Comparison of ENCODE assay signal across 8 cellular contexts in the genomic region with DNA sequence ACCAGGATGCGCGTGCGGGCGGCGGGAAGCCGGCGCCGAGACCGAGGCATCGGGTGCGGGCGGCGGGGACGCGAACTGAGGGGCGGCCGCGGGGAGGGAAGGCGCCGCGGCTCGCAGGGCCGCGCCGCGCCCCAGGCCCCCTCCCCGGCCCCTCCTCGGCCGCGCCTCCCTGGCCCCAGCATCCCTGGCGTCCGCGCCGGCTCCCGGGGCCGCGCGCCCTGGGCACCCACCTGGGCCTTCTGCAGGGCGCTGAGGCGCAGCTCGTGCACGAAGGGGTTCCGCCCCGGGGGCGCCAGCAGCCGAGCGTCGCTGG. TPM values are rescaled to one million over a fixed set of nuclear protein-coding genes. Genes with fewer than 3 reads are reported as not detected.
DNase-seq lines count a peak whose midpoint lies in the region; ATAC-seq and TF ChIP-seq lines count a peak whose summit lies in the region.

No MANE protein-coding gene starts in this region.

- no peak for TF ChIP-seq POLR2A in transverse colon (IDR thresholded peaks at IDR 0.05)

- peaks cover 49% of the 10 kb centered on the region for H4K20me1 ChIP-seq in BLaER1

- DNase-seq in immature natural killer cell (no peak), transverse colon (peak; percentile 18), DMS79 (lab: John Stamatoyannopoulos, UW) (no peak), HCEC 1CT (no peak)

- H3K4me3 Mint-ChIP-seq in activated naive CD8-positive, alpha-beta T cell, result peak overlapping the region; percentile 40
- peak overlapping the region in 4 of 5 donors; percentile 35 to 95 (median 64) for H3K4me3 Mint-ChIP-seq in immature natural killer cell

- peak overlapping the region; percentile 91 for H3K4me3 ChIP-seq in BLaER1
- peak overlapping the region; percentile 77 to 99 (median 88) for H3K4me3 ChIP-seq in transverse colon

- no peaks in the 10 kb centered on the region for H3K9me3 Mint-ChIP-seq in activated naive CD8-positive, alpha-beta T cell (ENCODE audit: low read depth)
- no peaks in the 10 kb centered on the region for H3K9me3 Mint-ChIP-seq in immature natural killer cell

- TF ChIP-seq CTCF in transverse colon (IDR thresholded peaks at IDR 0.05), result no peak

- H3K9me3 ChIP-seq in BLaER1 (no peaks in the 10 kb centered on the region), transverse colon (no peaks in the 10 kb centered on the region)

- peak overlapping the region; percentile 87 for H3K9ac ChIP-seq in BLaER1

- peaks cover 33% of the 10 kb centered on the region for H3K36me3 ChIP-seq in BLaER1
- H3K36me3 ChIP-seq in transverse colon, result no peaks in the 10 kb centered on the region

- peaks cover 54% of the 10 kb centered on the region for H3K4me1 ChIP-seq in BLaER1
- H3K4me1 ChIP-seq in transverse colon, result peaks cover 9 to 26% (median 18%) of the 10 kb centered on the region in 4 donors

- peak overlapping the region; percentile 98 for H3K4me2 ChIP-seq in BLaER1

- in situ Hi-C loops in transverse colon (cut with MboI; ENCODE audit: low pct_ligation_motif_present in 1 of 4, low pct_unique_long_range_greater_than_20kb in 1 of 4, low sequenced_read_pairs in 3 of 4), result no loop called here

- TF ChIP-seq EP300 in transverse colon (IDR thresholded peaks at IDR 0.05; ENCODE audit: low read depth), result no peak

- ATAC-seq in GM19328 (IDR thresholded peaks at IDR 0.05; ENCODE audit: unreplicated experiment) (peak; percentile 32), HG03196 (IDR thresholded peaks at IDR 0.05; ENCODE audit: unreplicated experiment) (peak; percentile 19)

- peaks cover 16% of the 10 kb centered on the region for H3K4me1 Mint-ChIP-seq in activated naive CD8-positive, alpha-beta T cell (ENCODE audit: low read depth)
- H3K4me1 Mint-ChIP-seq in immature natural killer cell, result peaks cover 41 to 53% of the 10 kb centered on the region in 2 donors

- no peaks in the 10 kb centered on the region for H3K27me3 Mint-ChIP-seq in activated naive CD8-positive, alpha-beta T cell
- H3K27me3 Mint-ChIP-seq in immature natural killer cell (ENCODE audit: low read depth in 3 of 3), result peaks cover 12 to 40% (median 25%) of the 10 kb centered on the region in 3 donors

- H3K36me3 Mint-ChIP-seq in activated naive CD8-positive, alpha-beta T cell, result no peaks in the 10 kb centered on the region
- peaks cover 10 to 22% (median 21%) of the 10 kb centered on the region in 3 donors for H3K36me3 Mint-ChIP-seq in immature natural killer cell

- no peaks in the 10 kb centered on the region for H3K27me3 ChIP-seq in BLaER1
- H3K27me3 ChIP-seq in transverse colon, result no peaks in the 10 kb centered on the region

- H3K27ac ChIP-seq in BLaER1, result peak overlapping the region; percentile 85
- peak overlapping the region; percentile 89 to 94 (median 91) for H3K27ac ChIP-seq in transverse colon

- intact Hi-C loops in transverse colon (cut with DNase I; ENCODE audit: low total_unique reads), result no loop called here

- H3K27ac Mint-ChIP-seq in activated naive CD8-positive, alpha-beta T cell, result no peak overlapping the region
- no peak overlapping the region for H3K27ac Mint-ChIP-seq in immature natural killer cell

- WGBS in transverse colon (ENCODE audit: low coverage in 1 of 2), 2 donors, result 0% methylated on average over 38 of the region's 48 CpGs; no CpG with 5 or more reads in 1 of the 2 donors

RNA-seq across cellular contexts. Expression of a gene that starts 0.3 kb away (rescaled TPM):
- polyA plus RNA-seq in immature natural killer cell, result 100 to 1,000 TPM; 107 to 255 (median 144) TPM
- total RNA-seq in transverse colon, result 10 to 100 TPM in 3 of 4 donors, 1 to 10 TPM in 1; 10.0 to 50.5 (median 21.0) TPM
